1 cellular context compared by ENCODE assay signal in the genomic region with DNA sequence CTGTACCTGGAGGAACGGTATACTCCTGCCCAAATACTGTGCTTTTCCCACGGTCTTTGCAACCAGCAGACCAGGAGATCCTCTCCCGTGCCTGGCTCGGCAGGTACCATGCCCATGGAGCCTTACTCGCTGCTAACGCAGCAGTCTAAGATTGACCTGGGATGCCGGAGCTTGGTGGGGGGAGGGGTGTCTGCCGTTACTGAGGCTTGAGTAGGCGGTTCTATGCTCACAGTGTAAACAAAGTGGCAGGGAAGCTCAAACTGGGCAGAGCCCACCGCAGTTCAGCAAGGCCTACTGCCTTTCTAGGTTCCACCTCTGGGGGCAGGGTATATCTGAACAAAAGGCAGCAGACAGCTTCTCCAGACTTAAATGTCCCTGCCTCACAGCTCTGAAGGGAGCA.
TF ChIP-seq lines count a peak whose summit lies in the region.

No MANE protein-coding gene starts in this region.

TF ChIP-seq in H1, 55 proteins besides CTCF, POLR2A, EP300 and RAD21:
- no peak for TF ChIP-seq KDM5A (IDR thresholded peaks at IDR 0.05; ENCODE audit: low read length)
